13 cellular contexts compared by ENCODE assay signal in the genomic region with DNA sequence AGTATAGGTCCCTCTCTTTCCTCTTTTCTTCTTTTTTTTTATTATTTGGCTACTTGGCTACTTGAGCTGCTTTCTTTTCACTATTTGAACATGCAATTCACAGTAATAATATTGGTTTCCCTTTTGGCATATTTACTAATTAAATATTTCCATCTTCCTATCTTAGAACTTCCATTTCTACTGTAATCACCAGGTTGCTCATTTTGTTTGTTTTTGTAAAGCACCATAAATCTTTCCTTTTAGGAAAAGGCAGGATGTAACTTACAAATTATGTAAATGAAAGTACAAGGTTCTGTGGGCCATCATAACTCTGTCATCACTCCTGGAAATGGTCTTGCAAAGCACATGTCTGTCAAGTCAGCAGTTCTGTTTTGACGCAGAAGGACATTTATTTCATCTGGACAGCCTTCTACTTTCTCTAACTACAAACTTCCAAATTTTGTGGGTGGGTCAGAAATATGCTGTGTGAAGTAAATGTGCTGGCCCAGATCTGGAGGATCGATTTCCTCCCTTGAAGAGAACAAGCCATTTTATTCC.
DNase-seq lines count a peak whose midpoint lies in the region; ATAC-seq and TF ChIP-seq lines count a peak whose summit lies in the region.
"Had no signal": no experiment of that assay in that cellular context is flagged by ENCODE, and none has a peak within 500 bp of the region (broad histone marks: within the 10 kb centered on the region; RNA-seq: fewer than 3 reads in every experiment).

No MANE protein-coding gene starts in this region.

- H2AFZ ChIP-seq in trophoblast cell (ENCODE audit: insufficient read depth, low read length, poor library complexity) = no peak overlapping the region

- no peaks in the 10 kb centered on the region for H3K36me3 Mint-ChIP-seq in Calu3 (ENCODE audit: insufficient read depth, unreplicated experiment)
- H3K36me3 Mint-ChIP-seq in activated CD4-positive, alpha-beta T cell treated with anti-CD3 and anti-CD28 coated beads for 36 hours (ENCODE audit: low read depth) = no peaks in the 10 kb centered on the region
- H3K36me3 Mint-ChIP-seq: IgD-negative memory B cell had no signal

- in situ Hi-C loops in G401 (cut with HindIII; ENCODE audit: low sequenced_read_pairs) = no loop called here

- H3K36me3 ChIP-seq in SJCRH30 = no peaks in the 10 kb centered on the region
- no peaks in the 10 kb centered on the region for H3K36me3 ChIP-seq in trophoblast cell (ENCODE audit: control insufficient read depth in 1 of 2, insufficient read depth in 2 of 2, low read length in 2 of 2)

- H3K23ac ChIP-seq in trophoblast cell (ENCODE audit: low read length) = no peak overlapping the region

- H3K27me3 Mint-ChIP-seq in Calu3 (ENCODE audit: unreplicated experiment) = no peaks in the 10 kb centered on the region
- no peaks in the 10 kb centered on the region for H3K27me3 Mint-ChIP-seq in activated CD4-positive, alpha-beta T cell treated with anti-CD3 and anti-CD28 coated beads for 36 hours
- H3K27me3 Mint-ChIP-seq: activated naive CD8-positive, alpha-beta T cell treated with anti-CD3 and anti-CD28 coated beads, Interleukin-2, amount 10 ng/mL, durations not matched to agents 7 days and 5 days; IgD-negative memory B cell had no signal

- intact Hi-C loops in Calu3 (cut with micrococcal nuclease; ENCODE audit: unreplicated experiment) = loop anchor here (10.0 kb wide), 1 partner anchor 298 kb away; no protein-coding TSS in a partner anchor
- intact Hi-C loops in activated CD4-positive, alpha-beta T cell treated with anti-CD3 and anti-CD28 coated beads for 36 hours (cut with DNase I, micrococcal nuclease) = no loop called here

- no peak for DNase-seq in Calu3
- DNase-seq in SJCRH30 = no peak
- DNase-seq in fibroblast of the aortic adventitia (ENCODE audit: low read depth) = peak; percentile 32
- peak in 1 of 2 donors; percentile 6 for DNase-seq in trophoblast cell
- no peak for DNase-seq in G401 (ENCODE audit: low spot score)
- no peak for DNase-seq in activated CD4-positive, alpha-beta T cell treated with anti-CD3 and anti-CD28 coated beads for 36 hours
- DNase-seq: activated naive CD8-positive, alpha-beta T cell treated with anti-CD3 and anti-CD28 coated beads, Interleukin-2, amount 10 ng/mL, durations not matched to agents 7 days and 5 days; DMS79 treated with DMSO at 0.1 percent for 48 hours; stimulated activated CD8-positive, alpha-beta memory T cell treated with anti-CD3 and anti-CD28 coated beads, Interleukin-4, amount 100 ng/mL, for 48 hours had no signal

- no peaks in the 10 kb centered on the region for H3K79me2 ChIP-seq in trophoblast cell (ENCODE audit: control insufficient read depth, insufficient read depth, low read length, poor library complexity)

- H3K27ac ChIP-seq in SJCRH30 = no peak overlapping the region
- H3K27ac ChIP-seq in trophoblast cell (ENCODE audit: low read depth, low read length) = peak overlapping the region; percentile 26

- no peak overlapping the region for H3K9ac ChIP-seq in trophoblast cell (ENCODE audit: low read length)

- H3K9me3 ChIP-seq in SJCRH30 (replicated peaks) (no peaks in the 10 kb centered on the region), trophoblast cell (ENCODE audit: insufficient read depth, low read depth, low read length) (no peaks in the 10 kb centered on the region)

- no TSS peak for BruUV-seq in Calu3 (replicated peaks; lab: Mats Ljungman, UMichigan)

- peak overlapping the region; percentile 65 for H3K4me3 Mint-ChIP-seq in Calu3 (ENCODE audit: low read depth, unreplicated experiment)
- H3K4me3 Mint-ChIP-seq in activated CD4-positive, alpha-beta T cell treated with anti-CD3 and anti-CD28 coated beads for 36 hours = no peak overlapping the region
- H3K4me3 Mint-ChIP-seq: T-helper 1 cell treated with Interleukin-12 subunit alpha and Interleukin-12 subunit beta and Interleukin-4 antibody, amounts not matched to agents 30 μg/mL and 1 μg/mL, for 36 hours had no signal

- H3K4me3 ChIP-seq in SJCRH30 (peak overlapping the region; percentile 44), fibroblast of the aortic adventitia (ENCODE audit: low read depth, low read length) (peak overlapping the region; percentile 19), trophoblast cell (ENCODE audit: low read depth, low read length) (no peak overlapping the region)

- peaks cover 2% of the 10 kb centered on the region for H3K9me3 Mint-ChIP-seq in Calu3 (ENCODE audit: low read depth, unreplicated experiment)
- H3K9me3 Mint-ChIP-seq in activated CD4-positive, alpha-beta T cell treated with anti-CD3 and anti-CD28 coated beads for 36 hours (ENCODE audit: low read depth) = no peaks in the 10 kb centered on the region
- H3K9me3 Mint-ChIP-seq: IgD-negative memory B cell; T-helper 1 cell treated with Interleukin-12 subunit alpha and Interleukin-12 subunit beta and Interleukin-4 antibody, amounts not matched to agents 30 μg/mL and 1 μg/mL, for 36 hours had no signal

- CTCF ChIA-PET in Calu3 (lab: Charles Lee) = interaction anchor here (0.7 to 1.2 kb wide), 3 partner anchors 146 to 1255 kb away, joined by 3 read pairs; no protein-coding TSS in a partner anchor
- CTCF ChIA-PET in activated CD4-positive, alpha-beta T cell treated with anti-CD3 and anti-CD28 coated beads for 36 hours (lab: Charles Lee) = interaction anchor here (0.7 kb wide), 2 partner anchors 9 to 26 kb away, joined by 3 read pairs; no protein-coding TSS in a partner anchor

- peaks cover 2% of the 10 kb centered on the region for H3K79me1 ChIP-seq in trophoblast cell (ENCODE audit: low read length)

- H2BK12ac ChIP-seq in trophoblast cell (ENCODE audit: low read length) = no peak overlapping the region

- no peak overlapping the region for H3K14ac ChIP-seq in trophoblast cell (ENCODE audit: low read length)

- H3K4me2 ChIP-seq in trophoblast cell (ENCODE audit: low read length) = peak overlapping the region; percentile 7

- no peak overlapping the region for H3K18ac ChIP-seq in trophoblast cell (ENCODE audit: low read length)

- no peak overlapping the region for H2BK120ac ChIP-seq in trophoblast cell (ENCODE audit: insufficient read depth, low read length, poor library complexity)

- H4K12ac ChIP-seq in trophoblast cell (ENCODE audit: low read depth, low read length) = no peak overlapping the region

- H3K4me1 Mint-ChIP-seq in Calu3 (ENCODE audit: low read depth, unreplicated experiment) = peaks cover 42% of the 10 kb centered on the region
- peaks cover 11% of the 10 kb centered on the region for H3K4me1 Mint-ChIP-seq in activated CD4-positive, alpha-beta T cell treated with anti-CD3 and anti-CD28 coated beads for 36 hours

- no peak overlapping the region for H2BK5ac ChIP-seq in trophoblast cell (ENCODE audit: low read depth, low read length, poor library complexity)

- POLR2A ChIA-PET in activated CD4-positive, alpha-beta T cell treated with anti-CD3 and anti-CD28 coated beads for 36 hours (lab: Charles Lee) = interaction anchor here (0.7 kb wide), 1 partner anchor 77 kb away, joined by 3 read pairs; no protein-coding TSS in a partner anchor

- H3K27me3 ChIP-seq in SJCRH30 = no peaks in the 10 kb centered on the region
- H3K27me3 ChIP-seq in trophoblast cell (ENCODE audit: insufficient read depth, low read length) = no peaks in the 10 kb centered on the region

- H3K4ac ChIP-seq in trophoblast cell (ENCODE audit: low read depth, low read length) = no peak overlapping the region

- TF ChIP-seq CTCF in Calu3 (IDR thresholded peaks at IDR 0.05; ENCODE audit: unreplicated experiment) (no peak), fibroblast of the aortic adventitia (IDR thresholded peaks at IDR 0.05; ENCODE audit: insufficient read depth, low read length) (no peak)

- no peak overlapping the region for H4K8ac ChIP-seq in trophoblast cell (ENCODE audit: low read depth, low read length)

- no peak overlapping the region for H4K91ac ChIP-seq in trophoblast cell (ENCODE audit: low read depth, low read length)

- no CpG with 5 or more reads among the region's 2 CpGs for WGBS in trophoblast cell (ENCODE audit: extremely low coverage, insufficient coverage, insufficient read length)

- H3K4me1 ChIP-seq in SJCRH30 = peaks cover 4% of the 10 kb centered on the region; the same call in 1 of the 2 replicates
- H3K4me1 ChIP-seq in trophoblast cell (ENCODE audit: control insufficient read depth in 1 of 2, insufficient read depth in 2 of 2, low read length in 2 of 2) = peaks cover 7 to 10% of the 10 kb centered on the region in 2 experiments

- ATAC-seq in GM21390 (IDR thresholded peaks at IDR 0.05; ENCODE audit: unreplicated experiment) = no peak
- no peak for ATAC-seq in HG03095 (IDR thresholded peaks at IDR 0.05; ENCODE audit: unreplicated experiment)
- ATAC-seq in activated CD4-positive, alpha-beta T cell treated with anti-CD3 and anti-CD28 coated beads for 36 hours = no peak

- no peak overlapping the region for H2AK5ac ChIP-seq in trophoblast cell (ENCODE audit: low read length)

- H3K27ac Mint-ChIP-seq in Calu3 (ENCODE audit: unreplicated experiment) = peak overlapping the region; percentile 88
- H3K27ac Mint-ChIP-seq in activated CD4-positive, alpha-beta T cell treated with anti-CD3 and anti-CD28 coated beads for 36 hours = no peak overlapping the region
- H3K27ac Mint-ChIP-seq: activated naive CD8-positive, alpha-beta T cell treated with anti-CD3 and anti-CD28 coated beads, Interleukin-2, amount 10 ng/mL, durations not matched to agents 7 days and 5 days; T-helper 1 cell treated with Interleukin-12 subunit alpha and Interleukin-12 subunit beta and Interleukin-4 antibody, amounts not matched to agents 30 μg/mL and 1 μg/mL, for 36 hours had no signal
